Comparison of ENCODE assay signal across 24 cellular contexts in the genomic region with DNA sequence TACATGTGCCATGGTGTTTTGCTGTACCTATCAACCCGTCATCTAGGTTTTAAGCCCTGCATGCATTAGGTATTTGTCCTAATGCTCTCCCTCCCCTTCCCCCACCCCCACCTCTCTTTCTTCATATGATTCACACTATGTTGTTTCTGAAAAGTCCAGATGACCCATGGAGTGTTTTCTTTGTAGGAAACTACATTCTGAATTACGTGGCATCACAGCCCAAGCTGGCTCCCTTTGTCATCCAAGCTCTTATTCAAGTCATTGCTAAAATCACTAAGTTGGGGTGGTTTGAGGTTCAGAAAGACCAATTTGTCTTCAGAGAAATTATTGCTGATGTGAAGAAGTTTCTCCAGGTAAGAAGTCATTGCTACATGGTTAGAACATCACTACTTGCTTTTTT. TPM values are rescaled to one million over a fixed set of nuclear protein-coding genes. Genes with fewer than 3 reads are reported as not detected.
DNase-seq lines count a peak whose midpoint lies in the region; ATAC-seq, FAIRE-seq and TF ChIP-seq lines count a peak whose summit lies in the region.
"Had no signal": no experiment of that assay in that cellular context is flagged by ENCODE, and none has a peak within 500 bp of the region (broad histone marks: within the 10 kb centered on the region; RNA-seq: fewer than 3 reads in every experiment).

No MANE protein-coding gene starts in this region.

- peaks cover 4% of the 10 kb centered on the region for H3K36me3 Mint-ChIP-seq in astrocyte (ENCODE audit: low read depth, unreplicated experiment)
- H3K36me3 Mint-ChIP-seq in stimulated activated naive B cell treated with anti-CD40 and anti-IgM and Interleukin-4, amounts not matched to agents 10 μg/mL and 1 μg/mL and 100 μg/mL, for 72 hours = no peaks in the 10 kb centered on the region
- H3K36me3 Mint-ChIP-seq: activated naive CD4-positive, alpha-beta T cell treated with anti-CD3 and anti-CD28 coated beads, Interleukin-2, amount 50 U/mL, for 24 hours; stimulated activated effector memory CD8-positive, alpha-beta T cell treated with anti-CD3 and anti-CD28 coated beads, Interleukin-12 subunit alpha, Interleukin-12 subunit beta, amount 100 ng/mL, for 72 hours had no signal

- no peak for ATAC-seq in stimulated activated naive B cell treated with anti-CD40 and anti-IgM and Interleukin-4, amounts not matched to agents 10 μg/mL and 1 μg/mL and 100 μg/mL, for 72 hours (replicated peaks)
- no peak for ATAC-seq in HG03025 (IDR thresholded peaks at IDR 0.05; ENCODE audit: low FRiP score, unreplicated experiment)
- ATAC-seq: activated T-cell treated with anti-CD3 and anti-CD28 coated beads, Interleukin-2, amount 50 U/mL, for 72 hours; esophagus mucosa; lower lobe of right lung; SK-N-SH treated with all-trans-retinoic acid at 6 μM for 48 hours; stimulated activated effector memory CD8-positive, alpha-beta T cell treated with anti-CD3 and anti-CD28 coated beads, Interleukin-12 subunit alpha, Interleukin-12 subunit beta, amount 100 ng/mL, for 72 hours had no signal

- H3K27me3 Mint-ChIP-seq in astrocyte (ENCODE audit: low read depth, unreplicated experiment) = no peaks in the 10 kb centered on the region
- no peaks in the 10 kb centered on the region for H3K27me3 Mint-ChIP-seq in stimulated activated naive B cell treated with anti-CD40 and anti-IgM and Interleukin-4, amounts not matched to agents 10 μg/mL and 1 μg/mL and 100 μg/mL, for 72 hours

- H3K9ac ChIP-seq in astrocyte (ENCODE audit: low read length) (peak overlapping the region; percentile 23), skeletal muscle satellite cell (ENCODE audit: low read depth, low read length) (no peak overlapping the region)

- H3K36me3 ChIP-seq in astrocyte (ENCODE audit: insufficient read depth, low read length) = no peaks in the 10 kb centered on the region
- H3K36me3 ChIP-seq in skeletal muscle satellite cell (ENCODE audit: insufficient read depth, low read length) = no peaks in the 10 kb centered on the region
- H3K36me3 ChIP-seq: lower lobe of right lung, thoracic aorta had no signal

- FAIRE-seq in astrocyte (lab: Jason Lieb, UNC) = no peak

- peak; percentile 19 for DNase-seq in HPDE6-E6E7 (ENCODE audit: extremely low spot score)
- DNase-seq in astrocyte (ENCODE audit: low read depth) = peak; percentile 77
- peak; percentile 65 for DNase-seq in fibroblast of peridontal ligament (ENCODE audit: extremely low read depth)
- no peak for DNase-seq in stimulated activated naive B cell treated with anti-CD40 and anti-IgM and Interleukin-4, amounts not matched to agents 10 μg/mL and 1 μg/mL and 100 μg/mL, for 72 hours
- no peak for DNase-seq in Kasumi-1 (lab: John Stamatoyannopoulos, UW)
- no peak for DNase-seq in NCI-H1694 treated with DMSO at 0.1 percent for 48 hours (lab: John Stamatoyannopoulos, UW)
- DNase-seq: activated CD4-positive, CD25-positive, alpha-beta regulatory T cell treated with anti-CD3 and anti-CD28 coated beads, Interleukin-2, amount 50 U/mL, for 72 hours; activated CD8-positive, alpha-beta memory T cell treated with anti-CD3 and anti-CD28 coated beads for 24 hours; activated T-cell treated with anti-CD3 and anti-CD28 coated beads, Interleukin-2, amount 50 U/mL, for 72 hours; dorsolateral prefrontal cortex; hippocampal formation; islet precursor cell; lower lobe of right lung; NCI-H1694; nucleus accumbens; T-helper 9 cell had no signal

- H3K9me3 Mint-ChIP-seq in astrocyte (ENCODE audit: unreplicated experiment) = no peaks in the 10 kb centered on the region
- no peaks in the 10 kb centered on the region for H3K9me3 Mint-ChIP-seq in stimulated activated naive B cell treated with anti-CD40 and anti-IgM and Interleukin-4, amounts not matched to agents 10 μg/mL and 1 μg/mL and 100 μg/mL, for 72 hours
- H3K9me3 Mint-ChIP-seq: activated naive CD4-positive, alpha-beta T cell treated with anti-CD3 and anti-CD28 coated beads, Interleukin-2, amount 50 U/mL, for 24 hours; activated T-cell treated with anti-CD3 and anti-CD28 coated beads, Interleukin-2, amount 50 U/mL, for 72 hours; stimulated activated effector memory CD8-positive, alpha-beta T cell treated with anti-CD3 and anti-CD28 coated beads, Interleukin-12 subunit alpha, Interleukin-12 subunit beta, amount 100 ng/mL, for 72 hours had no signal

- H3K9me3 ChIP-seq in astrocyte (ENCODE audit: insufficient read depth, low read depth, low read length) = no peaks in the 10 kb centered on the region
- no peaks in the 10 kb centered on the region for H3K9me3 ChIP-seq in skeletal muscle satellite cell (replicated peaks; ENCODE audit: low read length)
- H3K9me3 ChIP-seq: lower lobe of right lung, thoracic aorta had no signal

- H3K4me1 ChIP-seq in astrocyte (ENCODE audit: insufficient read depth, low read length) = peaks cover 4% of the 10 kb centered on the region
- peaks cover 18% of the 10 kb centered on the region for H3K4me1 ChIP-seq in skeletal muscle satellite cell (ENCODE audit: control insufficient read depth, insufficient read depth, low read length)
- H3K4me1 ChIP-seq: lower lobe of right lung had no signal

- no peak for TF ChIP-seq CTCF in astrocyte (IDR thresholded peaks at IDR 0.05; ENCODE audit: insufficient read depth, low read depth, low read length)

- no peak overlapping the region for H2AFZ ChIP-seq in astrocyte (ENCODE audit: low read depth, low read length)

- no peak overlapping the region for H3K27ac Mint-ChIP-seq in astrocyte (ENCODE audit: unreplicated experiment)
- no peak overlapping the region for H3K27ac Mint-ChIP-seq in stimulated activated naive B cell treated with anti-CD40 and anti-IgM and Interleukin-4, amounts not matched to agents 10 μg/mL and 1 μg/mL and 100 μg/mL, for 72 hours
- H3K27ac Mint-ChIP-seq: activated naive CD4-positive, alpha-beta T cell treated with anti-CD3 and anti-CD28 coated beads, Interleukin-2, amount 50 U/mL, for 24 hours; activated T-cell treated with anti-CD3 and anti-CD28 coated beads, Interleukin-2, amount 50 U/mL, for 72 hours; stimulated activated effector memory CD8-positive, alpha-beta T cell treated with anti-CD3 and anti-CD28 coated beads, Interleukin-12 subunit alpha, Interleukin-12 subunit beta, amount 100 ng/mL, for 72 hours had no signal

- no peaks in the 10 kb centered on the region for H3K79me2 ChIP-seq in astrocyte (ENCODE audit: insufficient read depth, low read length)

- no peak overlapping the region for H3K4me3 ChIP-seq in astrocyte (ENCODE audit: insufficient read depth, low read depth, low read length)
- H3K4me3 ChIP-seq in skeletal muscle satellite cell (ENCODE audit: low read length) = no peak overlapping the region
- H3K4me3 ChIP-seq: cardiac muscle cell, dorsolateral prefrontal cortex, lower lobe of right lung, thoracic aorta had no signal

- no peaks in the 10 kb centered on the region for H4K20me1 ChIP-seq in astrocyte (ENCODE audit: insufficient read depth, low read length)

- peak overlapping the region; percentile 45 for H3K4me2 ChIP-seq in astrocyte (ENCODE audit: low read length)
- peak overlapping the region; percentile 35 for H3K4me2 ChIP-seq in skeletal muscle satellite cell (ENCODE audit: low read length)

- H3K27ac ChIP-seq in astrocyte (ENCODE audit: low read depth, low read length) = peak overlapping the region; percentile 70
- H3K27ac ChIP-seq: cardiac muscle cell, dorsolateral prefrontal cortex, lower lobe of right lung, thoracic aorta had no signal

- H3K4me3 Mint-ChIP-seq in astrocyte (ENCODE audit: unreplicated experiment) = no peak overlapping the region
- H3K4me3 Mint-ChIP-seq in stimulated activated naive B cell treated with anti-CD40 and anti-IgM and Interleukin-4, amounts not matched to agents 10 μg/mL and 1 μg/mL and 100 μg/mL, for 72 hours = no peak overlapping the region
- H3K4me3 Mint-ChIP-seq: activated naive CD4-positive, alpha-beta T cell treated with anti-CD3 and anti-CD28 coated beads, Interleukin-2, amount 50 U/mL, for 24 hours; activated T-cell treated with anti-CD3 and anti-CD28 coated beads, Interleukin-2, amount 50 U/mL, for 72 hours; stimulated activated effector memory CD8-positive, alpha-beta T cell treated with anti-CD3 and anti-CD28 coated beads, Interleukin-12 subunit alpha, Interleukin-12 subunit beta, amount 100 ng/mL, for 72 hours had no signal

- H3K27me3 ChIP-seq in astrocyte (ENCODE audit: insufficient read depth, low read length) (no peaks in the 10 kb centered on the region), skeletal muscle satellite cell (ENCODE audit: control insufficient read depth, insufficient read depth, low read length) (no peaks in the 10 kb centered on the region)
- H3K27me3 ChIP-seq: cardiac muscle cell, dorsolateral prefrontal cortex had no signal

- H3K4me1 Mint-ChIP-seq in astrocyte (ENCODE audit: low read depth, unreplicated experiment) = peaks cover 11% of the 10 kb centered on the region
- H3K4me1 Mint-ChIP-seq in stimulated activated naive B cell treated with anti-CD40 and anti-IgM and Interleukin-4, amounts not matched to agents 10 μg/mL and 1 μg/mL and 100 μg/mL, for 72 hours = no peaks in the 10 kb centered on the region
- H3K4me1 Mint-ChIP-seq: activated naive CD4-positive, alpha-beta T cell treated with anti-CD3 and anti-CD28 coated beads, Interleukin-2, amount 50 U/mL, for 24 hours; stimulated activated effector memory CD8-positive, alpha-beta T cell treated with anti-CD3 and anti-CD28 coated beads, Interleukin-12 subunit alpha, Interleukin-12 subunit beta, amount 100 ng/mL, for 72 hours had no signal

RNA-seq across cellular contexts. Expression of a gene that starts 30.4 kb away (rescaled TPM):
- 15.9 and 16.2 TPM in 2 replicates for total RNA-seq in astrocyte
- total RNA-seq in skeletal muscle satellite cell (2012; rRNA removed) = 11.2 and 17.9 TPM in 2 replicates
- total RNA-seq: activated T-cell treated with anti-CD3 and anti-CD28 coated beads, Interleukin-2, amount 50 U/mL, for 72 hours had no signal

Comparison
In these comparisons a context has a peak if more than half of its experiments do, and no peak if none do; other contexts are left out.
1. DNase-seq: peak in HPDE6-E6E7 (single experiment), astrocyte (single experiment) and fibroblast of peridontal ligament (single experiment); none in stimulated activated naive B cell treated with anti-CD40 and anti-IgM and Interleukin-4, amounts not matched to agents 10 μg/mL and 1 μg/mL and 100 μg/mL, for 72 hours (single experiment), Kasumi-1 (0 of 2) and NCI-H1694 treated with DMSO at 0.1 percent for 48 hours (single experiment).